ENCODE assay signal across 9 cellular contexts in the genomic region with DNA sequence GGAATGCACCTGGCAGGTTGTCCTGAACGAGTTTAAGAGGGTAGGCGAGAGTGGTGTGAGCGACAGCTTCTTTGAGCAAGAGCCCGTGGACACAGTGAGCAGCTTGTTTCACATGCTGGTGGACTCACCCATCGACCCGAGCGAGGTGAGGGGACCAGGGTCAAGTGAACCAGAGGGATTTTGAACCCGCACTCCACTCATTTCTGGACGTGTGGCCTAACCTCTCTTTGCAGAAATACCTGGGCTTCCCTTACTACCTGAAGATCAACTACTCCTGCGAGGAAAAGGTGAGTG. TPM values are rescaled to one million over a fixed set of nuclear protein-coding genes. Genes with fewer than 3 reads are reported as not detected.
DNase-seq lines count a peak whose midpoint lies in the region; ATAC-seq and TF ChIP-seq lines count a peak whose summit lies in the region.
"Had no signal": no experiment of that assay in that cellular context is flagged by ENCODE, and none has a peak within 500 bp of the region (broad histone marks: within the 10 kb centered on the region; RNA-seq: fewer than 3 reads in every experiment).

No MANE protein-coding gene starts in this region.

- no peak for TF ChIP-seq EP300 in neural cell (conservative IDR thresholded peaks at IDR 0.05; ENCODE audit: poor library complexity, severe bottlenecking)

- H3K36me3 ChIP-seq in BLaER1, result 0 out of 2 replicates have a peak, but pooled peaks cover 3% of the 10 kb centered on the region
- no peaks in the 10 kb centered on the region for H3K36me3 ChIP-seq in KOPT-K1 (ENCODE audit: insufficient read depth, low read length)
- no peaks in the 10 kb centered on the region for H3K36me3 ChIP-seq in neural cell (ENCODE audit: insufficient read depth, low read length)

- intact Hi-C loops in sciatic nerve (cut with DNase I), result no loop called here

- TF ChIP-seq RAD21 in neural cell (conservative IDR thresholded peaks at IDR 0.05), result no peak

- no peaks in the 10 kb centered on the region for H3F3A ChIP-seq in neural cell (ENCODE audit: insufficient read depth, low read length, poor library complexity, severe bottlenecking)

- no peaks in the 10 kb centered on the region for H3K9me3 ChIP-seq in BLaER1
- no peaks in the 10 kb centered on the region for H3K9me3 ChIP-seq in KOPT-K1 (ENCODE audit: insufficient read depth, low read length, poor library complexity, severe bottlenecking)
- H3K9me3 ChIP-seq in neural cell (ENCODE audit: low read length), result no peaks in the 10 kb centered on the region

- ATAC-seq in sciatic nerve, result no peak

- no peaks in the 10 kb centered on the region for H3K9me2 ChIP-seq in neural cell (ENCODE audit: insufficient read depth, low read length)

- H3K9ac ChIP-seq in BLaER1 (peak overlapping the region; percentile 56; the same call in 1 of the 2 replicates), neural cell (ENCODE audit: low read length) (peak overlapping the region; percentile 86)

- peak overlapping the region; percentile 94 for H3K4me2 ChIP-seq in BLaER1
- peak overlapping the region; percentile 65 for H3K4me2 ChIP-seq in neural cell (ENCODE audit: low read length)

- H4K20me1 ChIP-seq in BLaER1 (no peaks in the 10 kb centered on the region), neural cell (ENCODE audit: insufficient read depth) (no peaks in the 10 kb centered on the region)

- H2AFZ ChIP-seq in neural cell (ENCODE audit: low read depth, low read length), result no peak overlapping the region

- H3K4me1 ChIP-seq in BLaER1, result peaks cover 15% of the 10 kb centered on the region

- H3K27ac ChIP-seq in BLaER1, result no peak overlapping the region
- H3K27ac ChIP-seq in KOPT-K1 (ENCODE audit: low read depth, low read length, poor library complexity, severe bottlenecking), result peak overlapping the region; percentile 78
- peak overlapping the region; percentile 98 for H3K27ac ChIP-seq in cingulate gyrus (ENCODE audit: low read depth, low read length)
- peak overlapping the region; percentile 95 for H3K27ac ChIP-seq in neural cell (ENCODE audit: low read length)

- no peaks in the 10 kb centered on the region for H3K27me3 ChIP-seq in BLaER1
- H3K27me3 ChIP-seq in neural cell (ENCODE audit: insufficient read depth, low read depth, low read length), result no peaks in the 10 kb centered on the region

- H3K79me2 ChIP-seq in neural cell (replicated peaks; ENCODE audit: insufficient read depth, low read length), result peaks cover 3% of the 10 kb centered on the region

- peak overlapping the region; percentile 77 for H3K4me3 ChIP-seq in BLaER1
- peak overlapping the region; percentile 79 for H3K4me3 ChIP-seq in neural cell (ENCODE audit: low read length)

- TF ChIP-seq CTCF in neural cell (IDR thresholded peaks at IDR 0.05; ENCODE audit: poor library complexity, severe bottlenecking), result no peak

- DNase-seq in sciatic nerve (ENCODE audit: low spot score) (no peak), DMS 273 treated with DMSO at 0.1 percent for 48 hours (lab: John Stamatoyannopoulos, UW) (no peak), superior temporal gyrus (ENCODE audit: extremely low spot score) (no peak), NCI-H1417 (lab: John Stamatoyannopoulos, UW) (no peak)

TF ChIP-seq in neural cell, 6 proteins besides CTCF, POLR2A, EP300 and RAD21:
- TF ChIP-seq POLR2AphosphoS5 (IDR thresholded peaks at IDR 0.05), result no peak
- no peak for TF ChIP-seq MXI1 (conservative IDR thresholded peaks at IDR 0.05; ENCODE audit: poor library complexity, severe bottlenecking)
- TF ChIP-seq REST (IDR thresholded peaks at IDR 0.05; ENCODE audit: borderline replicate concordance), result no peak
- TF ChIP-seq EZH2 (IDR thresholded peaks at IDR 0.05; ENCODE audit: borderline replicate concordance, insufficient read depth, low read length, poor library complexity, severe bottlenecking), result no peak
- no peak for TF ChIP-seq SMC3 (conservative IDR thresholded peaks at IDR 0.05; ENCODE audit: poor library complexity)
- TF ChIP-seq TAF1 (IDR thresholded peaks at IDR 0.05; ENCODE audit: low read depth), result no peak

RNA-seq across cellular contexts. Expression of gene CATSPERG, which starts 1.7 kb away (rescaled TPM):
- polyA plus RNA-seq in neural cell, result 16.0 and 17.1 TPM in 2 replicates
- polyA minus RNA-seq in neural cell, result 17.3 and 22.6 TPM in 2 replicates
- 8.6 TPM for total RNA-seq in sciatic nerve
- total RNA-seq: RPMI7951 had no signal

RNA-seq across cellular contexts. Expression of gene KCNK6, which starts 17.7 kb away (rescaled TPM):
- not detected in 2 replicates for polyA plus RNA-seq in neural cell
- polyA minus RNA-seq in neural cell, result not detected in 2 replicates
- total RNA-seq in sciatic nerve, result 4.1 TPM

RNA-seq across cellular contexts. Expression of gene YIF1B, which starts 21.6 kb away (rescaled TPM):
- polyA plus RNA-seq in neural cell, result 84.0 and 105 TPM in 2 replicates
- polyA minus RNA-seq in neural cell, result 39.7 and 43.6 TPM in 2 replicates
- 25.1 TPM for total RNA-seq in sciatic nerve

RNA-seq across cellular contexts. Expression of gene C19orf33, which starts 33.3 kb away (rescaled TPM):
- polyA plus RNA-seq in neural cell, result not detected in 2 replicates
- polyA minus RNA-seq in neural cell, result not detected in 2 replicates
- total RNA-seq in sciatic nerve, result 25.8 TPM
- total RNA-seq: RPMI7951 had no signal

RNA-seq across cellular contexts. Expression of gene PSMD8, which starts 37.1 kb away (rescaled TPM):
- polyA plus RNA-seq in neural cell, result 334 and 380 TPM in 2 replicates
- polyA minus RNA-seq in neural cell, result 154 and 160 TPM in 2 replicates
- 78.2 TPM for total RNA-seq in sciatic nerve
